In the genomic region with DNA sequence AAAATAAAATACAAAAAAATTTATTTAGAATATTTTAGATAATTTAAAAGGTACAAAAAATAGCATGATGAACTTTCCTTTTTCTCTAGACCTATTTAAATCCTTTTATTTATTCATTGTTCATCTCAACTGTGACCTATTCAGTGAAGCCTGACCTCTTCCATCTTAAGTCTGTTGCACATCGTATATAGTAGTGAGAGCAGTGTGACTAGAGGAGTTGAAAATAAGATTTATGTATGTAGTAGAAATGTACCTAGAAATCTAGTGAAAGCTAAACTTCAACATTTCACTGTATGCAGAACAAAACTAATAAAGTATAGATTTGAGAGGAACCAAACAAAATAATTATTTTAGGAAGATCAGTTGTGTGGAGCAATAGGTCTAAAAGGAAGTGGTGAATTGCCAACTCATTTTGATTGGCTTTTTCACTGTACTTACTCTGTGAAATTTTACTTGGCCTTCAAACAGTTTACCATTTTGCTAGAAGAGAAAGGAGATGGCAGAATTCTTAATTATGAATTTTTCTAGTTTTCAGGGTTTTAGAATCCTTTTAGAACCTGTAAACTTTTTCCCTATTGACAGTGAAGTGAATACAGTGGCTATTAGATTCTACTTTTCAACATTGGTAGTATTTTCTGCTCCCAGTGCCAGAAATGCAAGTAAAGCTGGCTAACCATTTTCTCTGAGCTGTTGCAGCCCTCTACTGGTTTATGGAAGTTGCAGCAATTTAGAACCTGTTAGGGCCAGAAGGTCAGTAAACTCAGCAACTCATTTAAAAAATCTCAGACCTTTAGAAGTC, we compare ENCODE assay signal across 8 cellular contexts. TPM values are rescaled to one million over a fixed set of nuclear protein-coding genes. Genes with fewer than 3 reads are reported as not detected.
DNase-seq lines count a peak whose midpoint lies in the region; ATAC-seq, FAIRE-seq and TF ChIP-seq lines count a peak whose summit lies in the region.

No MANE protein-coding gene starts in this region.

- H3K36me3 ChIP-seq in Karpas-422 (ENCODE audit: insufficient read depth, low read length) (no peaks in the 10 kb centered on the region), HepG2 (replicated peaks in 1 of 2; ENCODE audit: control insufficient read depth in 1 of 2, insufficient read depth in 2 of 2, low read length in 2 of 2) (no peaks in the 10 kb centered on the region; a peak in 1 of 5 replicates), tibial nerve (no peaks in the 10 kb centered on the region)

- H3K4me2 ChIP-seq in Karpas-422 (ENCODE audit: low read depth, low read length, poor library complexity, severe bottlenecking) (peak overlapping the region; percentile 21), HepG2 (ENCODE audit: low read depth, low read length) (no peak overlapping the region)

- 71% methylated on average over 1 of the region's 1 CpG for WGBS in HepG2 (ENCODE audit: low lambda C conversion rate)
- 5 to 14% methylated on average over 1 of the region's 1 CpG for whole genome bisulfite sequencing in tibial nerve, 2 donors

- TF ChIP-seq EP300 in HepG2 (IDR thresholded peaks at IDR 0.05; ENCODE audit: low read depth in 2 of 2, low read length in 2 of 2) (no peak), HepG2 (CRISPR knock-in tag; IDR thresholded peaks at IDR 0.05; ENCODE audit: borderline replicate concordance) (no peak), tibial nerve (IDR thresholded peaks at IDR 0.05) (peak in 1 of 2 donors; percentile 47)

- peaks cover 5% of the 10 kb centered on the region; the same call in 1 of the 2 replicates for H4K20me1 ChIP-seq in Karpas-422 (ENCODE audit: insufficient read depth, low read depth, low read length)
- peaks cover 6% of the 10 kb centered on the region for H4K20me1 ChIP-seq in HepG2 (ENCODE audit: insufficient read depth, low read length)

- peak; percentile 86 for TF ChIP-seq CTCF in choroid plexus epithelial cell (conservative IDR thresholded peaks at IDR 0.05; ENCODE audit: low read depth, low read length)
- TF ChIP-seq CTCF in HepG2 (CRISPR knock-in tag; IDR thresholded peaks at IDR 0.05) = peak; percentile 79
- peak; percentile 51 to 78 (median 71) for TF ChIP-seq CTCF in tibial nerve (IDR thresholded peaks at IDR 0.05)

- ATAC-seq in GM21367 (IDR thresholded peaks at IDR 0.05; ENCODE audit: unreplicated experiment) (peak; percentile 51), HepG2 (peak; percentile 88), GM18519 (IDR thresholded peaks at IDR 0.05; ENCODE audit: low FRiP score, unreplicated experiment) (no peak)

- BruUV-seq in HepG2 (replicated peaks; lab: Mats Ljungman, UMichigan) = no TSS peak

- CTCF ChIA-PET in HepG2 (lab: Yijun Ruan, JAX; ENCODE audit: low intra/inter-chr PET ratio, low total read pairs) = interaction anchor here (0.7 to 2.5 kb wide), 2 partner anchors 75 to 100 kb away, joined by 3 to 30 read pairs; no protein-coding TSS in a partner anchor

- intact Hi-C loops in HepG2 (cut with micrococcal nuclease; ENCODE audit: unreplicated experiment) = loop anchor here (1.0 kb wide), 1 partner anchor 74 kb away; no protein-coding TSS in a partner anchor

- no peak overlapping the region for H2AFZ ChIP-seq in Karpas-422 (ENCODE audit: low read length)
- no peak overlapping the region for H2AFZ ChIP-seq in HepG2 (ENCODE audit: low read length)

- H3K27me3 ChIP-seq in Karpas-422 (ENCODE audit: low read length) (no peaks in the 10 kb centered on the region), HepG2 (ENCODE audit: control insufficient read depth in 1 of 2, insufficient read depth in 2 of 2, low read length in 2 of 2) (no peaks in the 10 kb centered on the region), tibial nerve (no peaks in the 10 kb centered on the region)

- POLR2A ChIA-PET in HepG2 (lab: Yijun Ruan, JAX) = interaction anchor here (0.7 to 1.0 kb wide), 3 partner anchors 11 to 76 kb away, joined by 3 to 6 read pairs (median 3); a partner anchor contains a TSS

- FAIRE-seq in HepG2 (lab: Jason Lieb, UNC) = peak; percentile 39

- H3K9ac ChIP-seq in Karpas-422 (ENCODE audit: low read length) (no peak overlapping the region), HepG2 (ENCODE audit: insufficient read depth, low read depth, low read length) (no peak overlapping the region)

- in situ Hi-C loops in HepG2 (cut with HindIII; ENCODE audit: extremely low pct_ligation_motif_present, low pct_unique_long_range_greater_than_20kb) = no loop called here

- H3K4me1 ChIP-seq in Karpas-422 (ENCODE audit: low read length) (peaks cover 61% of the 10 kb centered on the region), HepG2 (ENCODE audit: insufficient read depth, low read length) (peaks cover 39% of the 10 kb centered on the region), tibial nerve (peaks cover 4 to 99% (median 66%) of the 10 kb centered on the region in 4 donors)

- H3K79me2 ChIP-seq in Karpas-422 (ENCODE audit: low read length) (peaks cover 88% of the 10 kb centered on the region), HepG2 (ENCODE audit: insufficient read depth, low read length) (peaks cover 95% of the 10 kb centered on the region)

- H3K9me2 ChIP-seq in Karpas-422 (replicated peaks; ENCODE audit: insufficient read depth, low read length) = no peaks in the 10 kb centered on the region

- H3K4me3 ChIP-seq in Karpas-422 (ENCODE audit: low read length) = no peak overlapping the region
- H3K4me3 ChIP-seq in choroid plexus epithelial cell (ENCODE audit: low read depth, low read length) = no peak overlapping the region
- no peak overlapping the region for H3K4me3 ChIP-seq in HepG2 (replicated peaks in 1 of 3; ENCODE audit: insufficient read depth in 1 of 3, low read depth in 2 of 3, low read length in 3 of 3)
- no peak overlapping the region for H3K4me3 ChIP-seq in tibial nerve

- DNase-seq in DMS53 (lab: John Stamatoyannopoulos, UW) (peak; percentile 91), Karpas-422 (peak; percentile 83), SIG-M5 treated with dmso at 0.1 percent for 504 hours (lab: John Stamatoyannopoulos, UW; ENCODE audit: unreplicated experiment) (peak; percentile 89), choroid plexus epithelial cell (ENCODE audit: low read depth) (peak; percentile 89), HepG2 (ENCODE audit: low spot score) (peak; percentile 72), tibial nerve (ENCODE audit: low spot score in 2 of 2) (peak in 1 of 2 donors; percentile 15)

- peak; percentile 81 for TF ChIP-seq RAD21 in HepG2 (CRISPR knock-in tag; IDR thresholded peaks at IDR 0.05)

- no peak for TF ChIP-seq POLR2A in HepG2 (IDR thresholded peaks at IDR 0.05; ENCODE audit: insufficient read depth in 1 of 2, low read depth in 2 of 2, low read length in 2 of 2)
- TF ChIP-seq POLR2A in tibial nerve (IDR thresholded peaks at IDR 0.05) = no peak

- H3K9me3 ChIP-seq in Karpas-422 (ENCODE audit: low read length) = no peaks in the 10 kb centered on the region
- no peaks in the 10 kb centered on the region for H3K9me3 ChIP-seq in HepG2 (ENCODE audit: low read length)
- H3K9me3 ChIP-seq in tibial nerve = no peaks in the 10 kb centered on the region

- H3K27ac ChIP-seq in Karpas-422 (ENCODE audit: low read length) = peak overlapping the region; percentile 58
- H3K27ac ChIP-seq in HepG2 (ENCODE audit: extremely low read length, insufficient read depth, low read length) = peak overlapping the region; percentile 7
- peak overlapping the region in 2 of 4 donors; percentile 61 to 62 for H3K27ac ChIP-seq in tibial nerve

RNA-seq across cellular contexts. Expression of a gene that starts 11.1 kb away (rescaled TPM):
- 16.8 and 23.4 TPM in 2 replicates for total RNA-seq in Karpas-422 (2014; rRNA removed; shearing (Covaris generic); ENCODE audit: low replicate concordance)
- total RNA-seq in HepG2 (2016; rRNA removed; fragmentation: Illumina TruSeq; extraction: Trizol) (16.8 and 23.2 TPM in 2 replicates), tibial nerve (10 to 100 TPM; 43.5 to 59.7 (median 52.7) TPM)
- total RNA-seq in HepG2 (2016; cell fraction: cytosol; rRNA removed; fragmentation: Illumina TruSeq; extraction: Trizol; ENCODE audit: low read depth) = 185 and 208 TPM in 2 replicates
- total RNA-seq in HepG2 (2016; cell fraction: insoluble cytoplasmic fraction; rRNA removed; fragmentation: Illumina TruSeq; extraction: Trizol) = 13.8 and 24.0 TPM in 2 replicates
- 82.6 and 97.9 TPM in 2 replicates for total RNA-seq in HepG2 (2016; cell fraction: membrane; rRNA removed; fragmentation: Illumina TruSeq; extraction: Trizol)
- 25.9 and 32.4 TPM in 2 replicates for total RNA-seq in HepG2 (2016; cell fraction: nucleus; rRNA removed; fragmentation: Illumina TruSeq; extraction: Trizol)
- polyA plus RNA-seq in HepG2 (2011; rRNA removed) = 5.0 and 6.0 TPM in 2 replicates
- polyA plus RNA-seq in HepG2 (2011; cell fraction: cytosol; rRNA removed) = 1.1 and 3.2 TPM in 2 replicates
- 11.1 and 12.2 TPM in 2 replicates for polyA plus RNA-seq in HepG2 (2011; cell fraction: nucleus; rRNA removed)
- 12.0 and 13.7 TPM in 2 replicates for polyA plus RNA-seq in HepG2 (2012)
- 0.16 and 0.49 TPM in 2 replicates for polyA plus RNA-seq in HepG2 (2016; cell fraction: cytosol; fragmentation: Illumina TruSeq; extraction: Trizol; ENCODE audit: low read depth)
- polyA plus RNA-seq in HepG2 (2016; cell fraction: insoluble cytoplasmic fraction; fragmentation: Illumina TruSeq; extraction: Trizol; ENCODE audit: low read depth) = 6.2 and 6.3 TPM in 2 replicates
- polyA plus RNA-seq in HepG2 (2016; cell fraction: membrane; fragmentation: Illumina TruSeq; extraction: Trizol; ENCODE audit: low read depth) = 0.37 and 0.38 TPM in 2 replicates
- 22.3 and 24.5 TPM in 2 replicates for polyA plus RNA-seq in HepG2 (2016; cell fraction: nucleus; fragmentation: Illumina TruSeq; extraction: Trizol; ENCODE audit: insufficient read depth, low read depth)
- 17.9 and 18.3 TPM in 2 replicates for polyA minus RNA-seq in HepG2 (2011; rRNA and poly(A)+ RNA removed; ENCODE audit: low replicate concordance)
- 40.9 and 44.7 TPM in 2 replicates for polyA minus RNA-seq in HepG2 (2011; cell fraction: cytosol; rRNA and poly(A)+ RNA removed)
- polyA minus RNA-seq in HepG2 (2011; cell fraction: nucleus; rRNA and poly(A)+ RNA removed) = 80.1 and 85.7 TPM in 2 replicates

RNA-seq across cellular contexts. Expression of a gene that starts 45.1 kb away (rescaled TPM):
- 88.7 and 139 TPM in 2 replicates for total RNA-seq in Karpas-422 (2014; rRNA removed; shearing (Covaris generic); ENCODE audit: low replicate concordance)
- total RNA-seq in HepG2 (2016; rRNA removed; fragmentation: Illumina TruSeq; extraction: Trizol) = 299 and 369 TPM in 2 replicates
- 264 and 285 TPM in 2 replicates for total RNA-seq in HepG2 (2016; cell fraction: cytosol; rRNA removed; fragmentation: Illumina TruSeq; extraction: Trizol; ENCODE audit: low read depth)
- 309 and 377 TPM in 2 replicates for total RNA-seq in HepG2 (2016; cell fraction: insoluble cytoplasmic fraction; rRNA removed; fragmentation: Illumina TruSeq; extraction: Trizol)
- 307 and 313 TPM in 2 replicates for total RNA-seq in HepG2 (2016; cell fraction: membrane; rRNA removed; fragmentation: Illumina TruSeq; extraction: Trizol)
- total RNA-seq in HepG2 (2016; cell fraction: nucleus; rRNA removed; fragmentation: Illumina TruSeq; extraction: Trizol) = 175 and 186 TPM in 2 replicates
- polyA plus RNA-seq in HepG2 (2011; rRNA removed) = 179 and 216 TPM in 2 replicates
- 94.3 and 126 TPM in 2 replicates for polyA plus RNA-seq in HepG2 (2011; cell fraction: cytosol; rRNA removed)
- 54.4 and 62.6 TPM in 2 replicates for polyA plus RNA-seq in HepG2 (2011; cell fraction: nucleus; rRNA removed)
- polyA plus RNA-seq in HepG2 (2012) = 148 and 182 TPM in 2 replicates
- 325 and 381 TPM in 2 replicates for polyA plus RNA-seq in HepG2 (2016; cell fraction: cytosol; fragmentation: Illumina TruSeq; extraction: Trizol; ENCODE audit: low read depth)
- 331 and 354 TPM in 2 replicates for polyA plus RNA-seq in HepG2 (2016; cell fraction: insoluble cytoplasmic fraction; fragmentation: Illumina TruSeq; extraction: Trizol; ENCODE audit: low read depth)
- 233 and 259 TPM in 2 replicates for polyA plus RNA-seq in HepG2 (2016; cell fraction: membrane; fragmentation: Illumina TruSeq; extraction: Trizol; ENCODE audit: low read depth)
- 182 and 183 TPM in 2 replicates for polyA plus RNA-seq in HepG2 (2016; cell fraction: nucleus; fragmentation: Illumina TruSeq; extraction: Trizol; ENCODE audit: insufficient read depth, low read depth)
- 35.8 and 38.7 TPM in 2 replicates for polyA minus RNA-seq in HepG2 (2011; rRNA and poly(A)+ RNA removed; ENCODE audit: low replicate concordance)
- polyA minus RNA-seq in HepG2 (2011; cell fraction: cytosol; rRNA and poly(A)+ RNA removed) = 26.0 and 35.7 TPM in 2 replicates
- 279 and 305 TPM in 2 replicates for polyA minus RNA-seq in HepG2 (2011; cell fraction: nucleus; rRNA and poly(A)+ RNA removed)
- 10 to 100 TPM; 62.4 to 91.3 (median 74.6) TPM for total RNA-seq in tibial nerve
